In the genomic region with DNA sequence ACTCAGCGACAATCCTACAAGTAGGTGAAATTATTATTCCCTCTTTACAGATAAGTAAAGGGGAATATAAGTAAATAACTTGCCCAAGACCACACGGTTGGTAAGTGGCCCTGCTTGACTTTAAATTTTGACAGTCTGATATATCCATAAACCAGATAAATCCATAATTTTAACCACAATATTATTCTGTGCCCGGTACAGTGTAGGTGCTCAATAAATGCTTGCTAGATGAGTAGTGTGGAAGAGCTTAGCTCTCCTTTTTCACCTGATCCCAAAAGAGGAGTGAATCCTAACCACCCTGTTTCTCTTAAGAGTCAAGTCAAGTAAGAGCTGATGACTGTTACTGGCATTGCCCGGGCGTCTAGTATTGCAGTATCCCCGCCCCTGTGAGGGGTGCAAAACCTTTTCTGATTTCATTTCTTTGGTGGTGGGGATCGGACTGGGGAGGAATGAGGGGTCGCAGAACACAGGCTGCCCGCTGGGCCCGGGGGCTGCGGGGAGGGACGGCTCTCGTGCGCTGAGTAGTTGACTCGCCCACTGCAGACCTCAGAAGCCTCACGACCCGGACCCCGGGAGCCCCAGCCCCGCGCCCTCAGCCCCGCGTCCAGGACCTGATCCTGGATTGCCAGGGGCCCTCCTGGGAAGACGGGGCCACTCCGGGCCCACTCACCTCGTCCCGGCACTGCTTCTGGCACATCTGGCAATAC, we compare ENCODE assay signal across 8 cellular contexts. TPM values are rescaled to one million over a fixed set of nuclear protein-coding genes. Genes with fewer than 3 reads are reported as not detected.
DNase-seq lines count a peak whose midpoint lies in the region; ATAC-seq and TF ChIP-seq lines count a peak whose summit lies in the region.

No MANE protein-coding gene starts in this region.

- TF ChIP-seq CTCF in HFFc6 (IDR thresholded peaks at IDR 0.05), result no peak
- TF ChIP-seq CTCF in OCI-LY3 (IDR thresholded peaks at IDR 0.05; ENCODE audit: low read depth, low read length), result no peak
- TF ChIP-seq CTCF in fibroblast of lung (conservative IDR thresholded peaks at IDR 0.05 in 1 of 2, IDR thresholded peaks at IDR 0.05 in 1 of 2; ENCODE audit: low read depth in 1 of 2, low read length in 2 of 2), result no peak

- H3K18ac ChIP-seq in trophoblast cell (ENCODE audit: low read length), result peak overlapping the region; percentile 92

- H3K4me3 Mint-ChIP-seq in HFFc6, result no peak overlapping the region

- H3K27me3 ChIP-seq in OCI-LY3 (ENCODE audit: low read depth, low read length), result no peaks in the 10 kb centered on the region
- no peaks in the 10 kb centered on the region for H3K27me3 ChIP-seq in fibroblast of lung (ENCODE audit: control insufficient read depth, insufficient read depth, low read length)
- no peaks in the 10 kb centered on the region for H3K27me3 ChIP-seq in trophoblast cell (ENCODE audit: insufficient read depth, low read length)

- H3K23ac ChIP-seq in trophoblast cell (ENCODE audit: low read length), result no peak overlapping the region

- WGBS in trophoblast cell (ENCODE audit: extremely low coverage, insufficient coverage, insufficient read length), result no CpG with 5 or more reads among the region's 26 CpGs

- peak overlapping the region; percentile 78 for H3K4ac ChIP-seq in trophoblast cell (ENCODE audit: low read depth, low read length)

- peak overlapping the region; percentile 83 for H3K14ac ChIP-seq in trophoblast cell (ENCODE audit: low read length)

- H3K4me1 ChIP-seq in OCI-LY3 (ENCODE audit: low read length), result peaks cover 20% of the 10 kb centered on the region
- H3K4me1 ChIP-seq in fibroblast of lung (ENCODE audit: control insufficient read depth, extremely low read depth, insufficient read depth, low read length), result peaks cover 2% of the 10 kb centered on the region
- peaks cover 0 to 5% of the 10 kb centered on the region in 2 experiments for H3K4me1 ChIP-seq in trophoblast cell (ENCODE audit: control insufficient read depth in 1 of 2, insufficient read depth in 2 of 2, low read length in 2 of 2)

- H3K36me3 ChIP-seq in OCI-LY3 (replicated peaks; ENCODE audit: low read depth, low read length), result no peaks in the 10 kb centered on the region
- no peaks in the 10 kb centered on the region for H3K36me3 ChIP-seq in fibroblast of lung (ENCODE audit: control insufficient read depth, insufficient read depth, low read length)
- H3K36me3 ChIP-seq in trophoblast cell (ENCODE audit: control insufficient read depth in 1 of 2, insufficient read depth in 2 of 2, low read length in 2 of 2), result peaks cover 0 to 6% of the 10 kb centered on the region in 2 experiments

- H4K12ac ChIP-seq in trophoblast cell (ENCODE audit: low read depth, low read length), result peak overlapping the region; percentile 61

- peak overlapping the region; percentile 60 for H2BK5ac ChIP-seq in trophoblast cell (ENCODE audit: low read depth, low read length, poor library complexity)

- H3K4me3 ChIP-seq in OCI-LY3 (ENCODE audit: low read length) (peak overlapping the region; percentile 99), fibroblast of lung (replicated peaks in 1 of 4; ENCODE audit: control extremely low read depth in 1 of 4, insufficient read depth in 1 of 4, low read depth in 3 of 4, low read length in 4 of 4) (peak overlapping the region; percentile 73 to 97 (median 87)), trophoblast cell (ENCODE audit: low read depth, low read length) (peak overlapping the region; percentile 90)

- H2BK120ac ChIP-seq in trophoblast cell (ENCODE audit: insufficient read depth, low read length, poor library complexity), result peak overlapping the region; percentile 3

- H3K27ac Mint-ChIP-seq in HFFc6, result no peak overlapping the region

- peak overlapping the region; percentile 89 for H3K9ac ChIP-seq in OCI-LY3 (ENCODE audit: low read length)
- peak overlapping the region; percentile 93 for H3K9ac ChIP-seq in fibroblast of lung (ENCODE audit: insufficient read depth, low read length)
- peak overlapping the region; percentile 83 for H3K9ac ChIP-seq in trophoblast cell (ENCODE audit: low read length)

- H3K36me3 Mint-ChIP-seq in HFFc6 (ENCODE audit: low read depth), result peaks cover 23% of the 10 kb centered on the region

- H3K79me2 ChIP-seq in OCI-LY3 (ENCODE audit: low read length), result peaks cover 91% of the 10 kb centered on the region
- peaks cover 90% of the 10 kb centered on the region for H3K79me2 ChIP-seq in fibroblast of lung (ENCODE audit: control insufficient read depth, insufficient read depth, low read length)
- peaks cover 19% of the 10 kb centered on the region for H3K79me2 ChIP-seq in trophoblast cell (ENCODE audit: control insufficient read depth, insufficient read depth, low read length, poor library complexity)

- H2AK5ac ChIP-seq in trophoblast cell (ENCODE audit: low read length), result peak overlapping the region; percentile 68

- ATAC-seq in GM18511 (IDR thresholded peaks at IDR 0.05; ENCODE audit: unreplicated experiment), result peak; percentile 1

- H3K27ac ChIP-seq in OCI-LY3 (ENCODE audit: low read length) (0 out of 2 replicates have a peak overlapping the region, but pooled peaks have one; percentile 19), fibroblast of lung (ENCODE audit: insufficient read depth, low read length) (peak overlapping the region; percentile 86), trophoblast cell (ENCODE audit: low read depth, low read length) (no peak overlapping the region)

- peaks cover 12% of the 10 kb centered on the region for H3K79me1 ChIP-seq in trophoblast cell (ENCODE audit: low read length)

- H2BK12ac ChIP-seq in trophoblast cell (ENCODE audit: low read length), result no peak overlapping the region

- H4K20me1 ChIP-seq in OCI-LY3 (ENCODE audit: insufficient read depth, low read length), result peaks cover 33% of the 10 kb centered on the region
- H4K20me1 ChIP-seq in fibroblast of lung (ENCODE audit: control insufficient read depth, extremely low read depth, insufficient read depth, low read length), result no peaks in the 10 kb centered on the region

- H3K4me2 ChIP-seq in OCI-LY3 (ENCODE audit: low read length) (peak overlapping the region; percentile 85), fibroblast of lung (ENCODE audit: extremely low read depth, insufficient read depth, low read length) (peak overlapping the region; percentile 78), trophoblast cell (ENCODE audit: low read length) (peak overlapping the region; percentile 92)

- no peak overlapping the region for H2AFZ ChIP-seq in OCI-LY3 (ENCODE audit: low read depth, low read length)
- H2AFZ ChIP-seq in fibroblast of lung (ENCODE audit: low read length), result peak overlapping the region; percentile 95
- H2AFZ ChIP-seq in trophoblast cell (ENCODE audit: insufficient read depth, low read length, poor library complexity), result peak overlapping the region; percentile 77

- no peaks in the 10 kb centered on the region for H3K9me3 Mint-ChIP-seq in HFFc6

- DNase-seq in HFFc6 (peak; percentile 20), fibroblast of lung (ENCODE audit: low read depth in 2 of 2) (peak in 1 of 2 donors; percentile 23), trophoblast cell (peak in 1 of 2 donors; percentile 26), COLO829 (ENCODE audit: low spot score) (no peak), hippocampal formation (lab: John Stamatoyannopoulos, UW) (no peak)
- no peak for DNase-seq in activated CD8-positive, alpha-beta memory T cell treated with anti-CD3 and anti-CD28 coated beads, Interleukin-2, amount 50 U/mL, for 4 hours

- H3K4me1 Mint-ChIP-seq in HFFc6 (ENCODE audit: low read depth), result peaks cover 40% of the 10 kb centered on the region

- H4K8ac ChIP-seq in trophoblast cell (ENCODE audit: low read depth, low read length), result peak overlapping the region; percentile 89

- peak overlapping the region; percentile 59 for H4K91ac ChIP-seq in trophoblast cell (ENCODE audit: low read depth, low read length)

- H3K27me3 Mint-ChIP-seq in HFFc6 (ENCODE audit: insufficient read depth), result no peaks in the 10 kb centered on the region

- no peaks in the 10 kb centered on the region for H3K9me3 ChIP-seq in OCI-LY3 (ENCODE audit: insufficient read depth, low read length)
- H3K9me3 ChIP-seq in fibroblast of lung (ENCODE audit: control insufficient read depth, insufficient read depth, low read depth, low read length), result no peaks in the 10 kb centered on the region
- no peaks in the 10 kb centered on the region for H3K9me3 ChIP-seq in trophoblast cell (ENCODE audit: insufficient read depth, low read depth, low read length)

RNA-seq across cellular contexts. Expression of gene KIN, which starts 0.5 kb away (rescaled TPM):
- 10 to 100 TPM; 12.8 to 16.1 (median 15.0) TPM for total RNA-seq in HFFc6 (2021; fragmentation: NEBNext Ultra II Directional; extraction: Animal tissue kit (Norgen Biotek cat#: 25700))
- 7.2 and 10.1 TPM in 2 replicates for total RNA-seq in fibroblast of lung
- 8.9 and 9.6 TPM in 2 replicates for polyA plus RNA-seq in fibroblast of lung
- 11.1 and 13.4 TPM in 2 replicates for polyA plus RNA-seq in fibroblast of lung (2012)
- polyA minus RNA-seq in fibroblast of lung (ENCODE audit: low replicate concordance), result 0.04 and 0.55 TPM in 2 replicates
- 20.0 and 22.1 TPM in 2 replicates for polyA plus RNA-seq in trophoblast cell (2013)

RNA-seq across cellular contexts. Expression of gene ATP5F1C, which starts 0.7 kb away (rescaled TPM):
- total RNA-seq in HFFc6 (2021; fragmentation: NEBNext Ultra II Directional; extraction: Animal tissue kit (Norgen Biotek cat#: 25700)), result 100 to 1,000 TPM; 298 to 340 (median 308) TPM
- 170 and 172 TPM in 2 replicates for total RNA-seq in fibroblast of lung
- polyA plus RNA-seq in fibroblast of lung, result 331 and 353 TPM in 2 replicates
- 279 and 293 TPM in 2 replicates for polyA plus RNA-seq in fibroblast of lung (2012)
- polyA minus RNA-seq in fibroblast of lung (ENCODE audit: low replicate concordance), result 28.4 and 41.2 TPM in 2 replicates
- polyA plus RNA-seq in trophoblast cell (2013), result 405 and 412 TPM in 2 replicates

RNA-seq across cellular contexts. Expression of gene TAF3, which starts 31.0 kb away (rescaled TPM):
- total RNA-seq in HFFc6 (2021; fragmentation: NEBNext Ultra II Directional; extraction: Animal tissue kit (Norgen Biotek cat#: 25700)), result 10 to 100 TPM in 2 of 6 experiments, 1 to 10 TPM in 4; 8.1 to 11.3 (median 9.7) TPM
- 1.5 and 2.1 TPM in 2 replicates for total RNA-seq in fibroblast of lung
- 4.0 and 5.0 TPM in 2 replicates for polyA plus RNA-seq in fibroblast of lung
- 5.2 and 5.8 TPM in 2 replicates for polyA plus RNA-seq in fibroblast of lung (2012)
- 0.51 and 2.4 TPM in 2 replicates for polyA minus RNA-seq in fibroblast of lung (ENCODE audit: low replicate concordance)
- 11.5 and 12.3 TPM in 2 replicates for polyA plus RNA-seq in trophoblast cell (2013)
